16 cellular contexts compared by ENCODE assay signal in genomic region chr7:10931161-10931560, GRCh38. TPM values are rescaled to one million over a fixed set of nuclear protein-coding genes. Genes with fewer than 3 reads are reported as not detected.
A peak's percentile ranks its signal among the peaks of the same experiment; 100 is the strongest.
DNase-seq lines count a peak whose midpoint lies in the region; FAIRE-seq and TF ChIP-seq lines count a peak whose summit lies in the region.
"Had no signal": no experiment of that assay in that cellular context is flagged by ENCODE, and none has a peak within 500 bp of the region (broad histone marks: within the 10 kb centered on the region; RNA-seq: fewer than 3 reads in every experiment).

No MANE protein-coding gene starts in this region.

- TF ChIP-seq CTCF in H9 (conservative IDR thresholded peaks at IDR 0.05) (no peak), endodermal cell (conservative IDR thresholded peaks at IDR 0.05) (no peak), type B pancreatic cell (conservative IDR thresholded peaks at IDR 0.05) (no peak), prostate gland (IDR thresholded peaks at IDR 0.05) (no peak), A673 (conservative IDR thresholded peaks at IDR 0.05; ENCODE audit: low read depth, low read length) (no peak), D721Med (IDR thresholded peaks at IDR 0.05; ENCODE audit: insufficient read depth, missing control alignments) (no peak)

- peak; percentile 48 for DNase-seq in H9
- no peak for DNase-seq in SK-N-MC (ENCODE audit: low read depth, low spot score)
- DNase-seq in endodermal cell = no peak
- no peak for DNase-seq in type B pancreatic cell (ENCODE audit: extremely low spot score, unreplicated experiment)
- DNase-seq in prostate gland (ENCODE audit: low spot score) = no peak
- DNase-seq in A673 (ENCODE audit: low spot score) = no peak
- no peak for DNase-seq in D721Med (ENCODE audit: insufficient read length, low spot score)
- DNase-seq: BE2C; Caco-2; CD8-positive, alpha-beta memory T cell; GM23248 had no signal

- intact Hi-C loops in prostate gland (cut with DNase I) (no loop called here), A673 (cut with micrococcal nuclease; ENCODE audit: unreplicated experiment) (loop anchor here (10.0 kb wide), 1 partner anchor 414 kb away; no protein-coding TSS in a partner anchor)

- no TSS peak for BruUV-seq in A673 (replicated peaks; lab: Mats Ljungman, UMichigan)

- H3K56ac ChIP-seq in H9 (ENCODE audit: insufficient read length, low read depth, low read length) = no peak overlapping the region

- H3K27ac Mint-ChIP-seq in H9 (peak overlapping the region; percentile 63 to 90 (median 81)), endodermal cell (no peak overlapping the region), type B pancreatic cell (peak overlapping the region; percentile 23)

- no peak overlapping the region for H2BK15ac ChIP-seq in H9 (ENCODE audit: low read depth, low read length)

- no peak overlapping the region for H3K18ac ChIP-seq in H9 (ENCODE audit: insufficient read length, low read depth, low read length)

- H3K27me3 ChIP-seq in H9 (ENCODE audit: insufficient read depth, low read length) (no peaks in the 10 kb centered on the region), endodermal cell (ENCODE audit: control insufficient read depth, insufficient read depth, low read length, poor library complexity, severe bottlenecking) (no peaks in the 10 kb centered on the region), prostate gland (replicated peaks; ENCODE audit: insufficient read depth) (no peaks in the 10 kb centered on the region), A673 (replicated peaks; ENCODE audit: insufficient read depth, low read depth, low read length, poor library complexity) (no peaks in the 10 kb centered on the region)
- H3K27me3 ChIP-seq: BE2C had no signal

- FAIRE-seq in D721Med (lab: Jason Lieb, UNC) = no peak
- FAIRE-seq: A204.1, GM12878, GM18507, HepG2 had no signal

- H3K4me1 ChIP-seq in H9 (ENCODE audit: insufficient read depth, low read length) (peaks cover 6% of the 10 kb centered on the region), endodermal cell (ENCODE audit: control insufficient read depth, insufficient read depth, low read length) (no peaks in the 10 kb centered on the region), prostate gland (replicated peaks) (no peaks in the 10 kb centered on the region), A673 (ENCODE audit: insufficient read depth, low read length, poor library complexity, severe bottlenecking) (peaks cover 10% of the 10 kb centered on the region)
- H3K4me1 ChIP-seq: BE2C, Caco-2 had no signal

- no peak overlapping the region for H2BK12ac ChIP-seq in H9 (ENCODE audit: insufficient read length, low read depth, low read length)

- H3K27ac ChIP-seq in H9 (ENCODE audit: insufficient read length, low read depth, low read length) (peak overlapping the region; percentile 29), SK-N-MC (peak overlapping the region; percentile 37; the same call in 1 of the 2 replicates), endodermal cell (ENCODE audit: low read depth, low read length) (peak overlapping the region; percentile 24), prostate gland (no peak overlapping the region), A673 (ENCODE audit: low read depth, low read length, poor library complexity, severe bottlenecking) (no peak overlapping the region)
- H3K27ac ChIP-seq: C4-2B, GM23248 had no signal

- H2BK5ac ChIP-seq in H9 (ENCODE audit: insufficient read length, low read length) = no peak overlapping the region

- H2BK120ac ChIP-seq in H9 (ENCODE audit: low read depth, low read length, poor library complexity, severe bottlenecking) = no peak overlapping the region

- H3T11ph ChIP-seq in H9 (ENCODE audit: low read length) = no peak overlapping the region

- no peak overlapping the region for H2AK5ac ChIP-seq in H9 (ENCODE audit: insufficient read length, low read length)

- POLR2A ChIA-PET in A673 (lab: Charles Lee; ENCODE audit: low non-redundant PET) = no interaction called here

- H3K4ac ChIP-seq in H9 (ENCODE audit: low read depth, low read length) = no peak overlapping the region

- H3K4me1 Mint-ChIP-seq in H9 (peaks cover 44 to 48% of the 10 kb centered on the region in 2 experiments), endodermal cell (no peaks in the 10 kb centered on the region), type B pancreatic cell (ENCODE audit: unreplicated experiment) (no peaks in the 10 kb centered on the region)

- no peak overlapping the region for H3K9ac ChIP-seq in H9 (ENCODE audit: extremely low read depth, insufficient read length, low read length)
- H3K9ac ChIP-seq in SK-N-MC (ENCODE audit: insufficient read length) = no peak overlapping the region
- H3K9ac ChIP-seq in endodermal cell (ENCODE audit: extremely low read depth, low read length, poor library complexity, severe bottlenecking) = no peak overlapping the region
- H3K9ac ChIP-seq: GM23248 had no signal

- H3K23ac ChIP-seq in H9 (ENCODE audit: insufficient read length, low read depth, low read length) = no peak overlapping the region

- H3K36me3 Mint-ChIP-seq in H9 (ENCODE audit: insufficient read depth in 1 of 3, low read depth in 3 of 3) (peaks cover 12 to 39% (median 32%) of the 10 kb centered on the region in 3 experiments), endodermal cell (ENCODE audit: low read depth) (peaks cover 33% of the 10 kb centered on the region), type B pancreatic cell (peaks cover 22% of the 10 kb centered on the region)

- WGBS in H9 (ENCODE audit: extremely low coverage, insufficient read length, low lambda C conversion rate) = no CpG with 5 or more reads among the region's 5 CpGs
- 77 to 82% methylated on average over 5 of the region's 5 CpGs for WGBS in endodermal cell (ENCODE audit: insufficient coverage in 1 of 2, insufficient read length in 1 of 2), 2 experiments
- 96% methylated on average over 5 of the region's 5 CpGs for whole genome bisulfite sequencing in prostate gland

- H2BK20ac ChIP-seq in H9 (ENCODE audit: low read depth, low read length, poor library complexity, severe bottlenecking) = no peak overlapping the region

- H4K8ac ChIP-seq in H9 (replicated peaks; ENCODE audit: insufficient read length, low read depth, low read length) = no peak overlapping the region

- no peaks in the 10 kb centered on the region for H4K20me1 ChIP-seq in H9 (ENCODE audit: control insufficient read depth, insufficient read depth, insufficient read length)

- H4K91ac ChIP-seq in H9 (ENCODE audit: insufficient read length, low read depth, low read length) = no peak overlapping the region

- H3K4me2 ChIP-seq in H9 (ENCODE audit: insufficient read depth, insufficient read length, low read length) = no peak overlapping the region

- H3K4me3 Mint-ChIP-seq in H9 (no peak overlapping the region; a peak in 1 of 5 replicates), endodermal cell (no peak overlapping the region), type B pancreatic cell (no peak overlapping the region)
- H3K4me3 Mint-ChIP-seq: CD8-positive, alpha-beta memory T cell had no signal

- CTCF ChIA-PET in A673 (lab: Charles Lee) = no interaction called here

- H3K4me3 ChIP-seq in SK-N-MC = no peak overlapping the region
- H3K4me3 ChIP-seq in endodermal cell (ENCODE audit: low read length) = no peak overlapping the region
- H3K4me3 ChIP-seq in prostate gland = no peak overlapping the region
- no peak overlapping the region for H3K4me3 ChIP-seq in A673 (ENCODE audit: low read depth, low read length, poor library complexity, severe bottlenecking)
- H3K4me3 ChIP-seq: GM12878, GM23248 had no signal

- H3K9me3 ChIP-seq in H9 (ENCODE audit: control insufficient read depth, low read depth, low read length) = no peaks in the 10 kb centered on the region
- H3K9me3 ChIP-seq in SK-N-MC (ENCODE audit: low read depth, low read length) = no peaks in the 10 kb centered on the region
- H3K9me3 ChIP-seq in endodermal cell (ENCODE audit: control insufficient read depth, low read length) = no peaks in the 10 kb centered on the region
- no peaks in the 10 kb centered on the region for H3K9me3 ChIP-seq in prostate gland
- no peaks in the 10 kb centered on the region for H3K9me3 ChIP-seq in A673 (ENCODE audit: low read depth, low read length, poor library complexity, severe bottlenecking)
- H3K9me3 ChIP-seq: BE2C, Caco-2 had no signal

- H3K36me3 ChIP-seq in SK-N-MC (ENCODE audit: insufficient read depth, low read length) = peaks cover 52% of the 10 kb centered on the region
- peaks cover 51% of the 10 kb centered on the region for H3K36me3 ChIP-seq in endodermal cell (ENCODE audit: control insufficient read depth, insufficient read depth, low read length)
- no peaks in the 10 kb centered on the region for H3K36me3 ChIP-seq in prostate gland
- peaks cover 41% of the 10 kb centered on the region for H3K36me3 ChIP-seq in A673 (ENCODE audit: insufficient read depth, low read length, poor library complexity, severe bottlenecking)

- no peak overlapping the region for H3K14ac ChIP-seq in H9 (ENCODE audit: insufficient read depth, low read length)

- H2AFZ ChIP-seq in H9 (ENCODE audit: low read length) = no peak overlapping the region
- H2AFZ ChIP-seq: GM23248 had no signal

- TF ChIP-seq POLR2A in prostate gland (IDR thresholded peaks at IDR 0.05) = no peak

- no peaks in the 10 kb centered on the region; a peak in 1 of 5 replicates for H3K9me3 Mint-ChIP-seq in H9
- no peaks in the 10 kb centered on the region for H3K9me3 Mint-ChIP-seq in endodermal cell
- H3K9me3 Mint-ChIP-seq in type B pancreatic cell = peaks cover 4% of the 10 kb centered on the region
- H3K9me3 Mint-ChIP-seq: CD8-positive, alpha-beta memory T cell had no signal

- H3K23me2 ChIP-seq in H9 (ENCODE audit: insufficient read length, low read depth, low read length, poor library complexity, severe bottlenecking) = no peaks in the 10 kb centered on the region

- H3K27me3 Mint-ChIP-seq in H9 (ENCODE audit: low read depth) (no peaks in the 10 kb centered on the region), endodermal cell (ENCODE audit: insufficient read depth) (no peaks in the 10 kb centered on the region), type B pancreatic cell (no peaks in the 10 kb centered on the region)
- H3K27me3 Mint-ChIP-seq: CD8-positive, alpha-beta memory T cell had no signal

- peaks cover 3% of the 10 kb centered on the region; the same call in 1 of the 2 replicates for H3K79me2 ChIP-seq in H9 (ENCODE audit: insufficient read depth, low read length)

- no peak overlapping the region for H4K5ac ChIP-seq in H9 (ENCODE audit: insufficient read length, low read depth, low read length)

- H3K79me1 ChIP-seq in H9 (ENCODE audit: insufficient read depth, low read depth, low read length, poor library complexity, severe bottlenecking) = no peaks in the 10 kb centered on the region

RNA-seq across cellular contexts. Expression of gene PHF14, which starts 42.5 kb away (rescaled TPM):
- total RNA-seq in H9 (2021) (49.3 and 50.8 TPM in 2 replicates), endodermal cell (10 to 100 TPM; 52.0 to 53.1 TPM), type B pancreatic cell (ENCODE audit: low replicate concordance) (45.1 and 66.5 TPM in 2 replicates), prostate gland (10 to 100 TPM; 25.1 to 25.7 TPM), A673 (2021) (75.4 and 79.5 TPM in 2 replicates)
- 53.4 TPM for polyA plus RNA-seq in endodermal cell (2013, experiment 1 of 2)
- polyA plus RNA-seq in endodermal cell (2013, experiment 2 of 2) = 56.7 TPM

Comparison
In these comparisons a context has a peak if more than half of its experiments do, and no peak if none do; other contexts are left out.
1. H3K27ac ChIP-seq: peak in H9 (single experiment), SK-N-MC (single experiment) and endodermal cell (single experiment); none in prostate gland (0 of 2) and A673 (single experiment).